8 cellular contexts compared by ENCODE assay signal in genomic region chr3:115784739-115785571, GRCh38.
DNase-seq lines count a peak whose midpoint lies in the region; ATAC-seq and TF ChIP-seq lines count a peak whose summit lies in the region.

No MANE protein-coding gene starts in this region.

- H3K4me1 ChIP-seq in RWPE2 (ENCODE audit: insufficient read depth, poor library complexity, severe bottlenecking) = peaks cover 19% of the 10 kb centered on the region
- peaks cover 5% of the 10 kb centered on the region for H3K4me1 ChIP-seq in endodermal cell (ENCODE audit: control insufficient read depth, insufficient read depth, low read length)

- H3K27me3 Mint-ChIP-seq in activated T-cell treated with anti-CD3 and anti-CD28 coated beads, Interleukin-2, amount 50 U/mL, for 24 hours = no peaks in the 10 kb centered on the region
- H3K27me3 Mint-ChIP-seq in endodermal cell (ENCODE audit: insufficient read depth) = peaks cover 12% of the 10 kb centered on the region
- H3K27me3 Mint-ChIP-seq in natural killer cell treated with Interleukin-12 subunit alpha and Interleukin-12 subunit beta and Interleukin-15 and Interleukin-18, amount 100 ng/mL, for 72 hours = peaks cover 2 to 3% of the 10 kb centered on the region in 2 donors

- no peaks in the 10 kb centered on the region for H3K27me3 ChIP-seq in RWPE2 (ENCODE audit: insufficient read depth, poor library complexity, severe bottlenecking)
- H3K27me3 ChIP-seq in endodermal cell (ENCODE audit: control insufficient read depth, insufficient read depth, low read length, poor library complexity, severe bottlenecking) = peaks cover 38% of the 10 kb centered on the region

- no peaks in the 10 kb centered on the region for H3K36me3 ChIP-seq in RWPE2 (ENCODE audit: low read depth)
- no peaks in the 10 kb centered on the region for H3K36me3 ChIP-seq in endodermal cell (ENCODE audit: control insufficient read depth, insufficient read depth, low read length)

- ATAC-seq in RWPE2 (ENCODE audit: low read depth) (no peak), GM18520 (IDR thresholded peaks at IDR 0.05; ENCODE audit: unreplicated experiment) (no peak), GM19463 (IDR thresholded peaks at IDR 0.05; ENCODE audit: unreplicated experiment) (no peak)
- ATAC-seq in natural killer cell treated with Interleukin-12 subunit alpha and Interleukin-12 subunit beta and Interleukin-15 and Interleukin-18, amount 100 ng/mL, for 72 hours = no peak

- H3K9me3 Mint-ChIP-seq in activated T-cell treated with anti-CD3 and anti-CD28 coated beads, Interleukin-2, amount 50 U/mL, for 24 hours = no peaks in the 10 kb centered on the region
- no peaks in the 10 kb centered on the region for H3K9me3 Mint-ChIP-seq in endodermal cell
- H3K9me3 Mint-ChIP-seq in natural killer cell treated with Interleukin-12 subunit alpha and Interleukin-12 subunit beta and Interleukin-15 and Interleukin-18, amount 100 ng/mL, for 72 hours = no peaks in the 10 kb centered on the region

- H3K27ac ChIP-seq in RWPE2 (ENCODE audit: poor library complexity, severe bottlenecking) (peak overlapping the region; percentile 87), endodermal cell (ENCODE audit: low read depth, low read length) (peak overlapping the region; percentile 74)

- H3K4me3 ChIP-seq in RWPE2 (ENCODE audit: severe bottlenecking) = peak overlapping the region; percentile 46
- H3K4me3 ChIP-seq in endodermal cell (ENCODE audit: low read length) = peak overlapping the region; percentile 82

- DNase-seq in activated T-cell treated with anti-CD3 and anti-CD28 coated beads, Interleukin-2, amount 50 U/mL, for 24 hours = no peak
- DNase-seq in activated T-cell treated with anti-CD3 and anti-CD28 coated beads for 4 hours (no peak), RWPE2 (ENCODE audit: low spot score) (no peak), endodermal cell (peak; percentile 48), GDM1 (lab: John Stamatoyannopoulos, UW) (no peak)
- no peak for DNase-seq in natural killer cell treated with Interleukin-12 subunit alpha and Interleukin-12 subunit beta and Interleukin-15 and Interleukin-18, amount 100 ng/mL, for 72 hours (ENCODE audit: low spot score)

- no peaks in the 10 kb centered on the region for H3K9me3 ChIP-seq in RWPE2 (ENCODE audit: severe bottlenecking)
- H3K9me3 ChIP-seq in endodermal cell (ENCODE audit: control insufficient read depth, low read length) = peaks cover 5% of the 10 kb centered on the region

- TF ChIP-seq CTCF in RWPE2 (IDR thresholded peaks at IDR 0.05; ENCODE audit: poor library complexity, severe bottlenecking) = peak; percentile 81
- no peak for TF ChIP-seq CTCF in endodermal cell (conservative IDR thresholded peaks at IDR 0.05)

- WGBS in endodermal cell (ENCODE audit: insufficient coverage in 1 of 2, insufficient read length in 1 of 2), 2 experiments = 28 to 29% methylated on average over 8 to 11 of the region's 11 CpGs

- H3K4me3 Mint-ChIP-seq in activated T-cell treated with anti-CD3 and anti-CD28 coated beads, Interleukin-2, amount 50 U/mL, for 24 hours = peak overlapping the region; percentile 86
- peak overlapping the region; percentile 69 for H3K4me3 Mint-ChIP-seq in endodermal cell
- peak overlapping the region; percentile 81 for H3K4me3 Mint-ChIP-seq in natural killer cell treated with Interleukin-12 subunit alpha and Interleukin-12 subunit beta and Interleukin-15 and Interleukin-18, amount 100 ng/mL, for 72 hours

- H3K27ac Mint-ChIP-seq in activated T-cell treated with anti-CD3 and anti-CD28 coated beads, Interleukin-2, amount 50 U/mL, for 24 hours = peak overlapping the region; percentile 98
- peak overlapping the region; percentile 22 for H3K27ac Mint-ChIP-seq in endodermal cell
- H3K27ac Mint-ChIP-seq in natural killer cell treated with Interleukin-12 subunit alpha and Interleukin-12 subunit beta and Interleukin-15 and Interleukin-18, amount 100 ng/mL, for 72 hours = peak overlapping the region; percentile 7 to 9

- peaks cover 29% of the 10 kb centered on the region for H3K4me1 Mint-ChIP-seq in activated T-cell treated with anti-CD3 and anti-CD28 coated beads, Interleukin-2, amount 50 U/mL, for 24 hours (ENCODE audit: low read depth)
- peaks cover 17% of the 10 kb centered on the region for H3K4me1 Mint-ChIP-seq in endodermal cell
- peaks cover 12 to 14% of the 10 kb centered on the region in 2 donors for H3K4me1 Mint-ChIP-seq in natural killer cell treated with Interleukin-12 subunit alpha and Interleukin-12 subunit beta and Interleukin-15 and Interleukin-18, amount 100 ng/mL, for 72 hours (ENCODE audit: low read depth in 2 of 2)

- no peaks in the 10 kb centered on the region for H3K36me3 Mint-ChIP-seq in activated T-cell treated with anti-CD3 and anti-CD28 coated beads, Interleukin-2, amount 50 U/mL, for 24 hours (ENCODE audit: low read depth)
- H3K36me3 Mint-ChIP-seq in endodermal cell (ENCODE audit: low read depth) = no peaks in the 10 kb centered on the region
- no peaks in the 10 kb centered on the region for H3K36me3 Mint-ChIP-seq in natural killer cell treated with Interleukin-12 subunit alpha and Interleukin-12 subunit beta and Interleukin-15 and Interleukin-18, amount 100 ng/mL, for 72 hours

- H3K9ac ChIP-seq in endodermal cell (ENCODE audit: extremely low read depth, low read length, poor library complexity, severe bottlenecking) = no peak overlapping the region

Comparison
In these comparisons a context has a peak if more than half of its experiments do, and no peak if none do; other contexts are left out.
1. H3K27ac Mint-ChIP-seq: peak in every context shown above with its lines; median percentile 98 in activated T-cell treated with anti-CD3 and anti-CD28 coated beads, Interleukin-2, amount 50 U/mL, for 24 hours; 22 in endodermal cell; 8 in natural killer cell treated with Interleukin-12 subunit alpha and Interleukin-12 subunit beta and Interleukin-15 and Interleukin-18, amount 100 ng/mL, for 72 hours.